Comparison of ENCODE assay signal across 1 cellular context in the genomic region with DNA sequence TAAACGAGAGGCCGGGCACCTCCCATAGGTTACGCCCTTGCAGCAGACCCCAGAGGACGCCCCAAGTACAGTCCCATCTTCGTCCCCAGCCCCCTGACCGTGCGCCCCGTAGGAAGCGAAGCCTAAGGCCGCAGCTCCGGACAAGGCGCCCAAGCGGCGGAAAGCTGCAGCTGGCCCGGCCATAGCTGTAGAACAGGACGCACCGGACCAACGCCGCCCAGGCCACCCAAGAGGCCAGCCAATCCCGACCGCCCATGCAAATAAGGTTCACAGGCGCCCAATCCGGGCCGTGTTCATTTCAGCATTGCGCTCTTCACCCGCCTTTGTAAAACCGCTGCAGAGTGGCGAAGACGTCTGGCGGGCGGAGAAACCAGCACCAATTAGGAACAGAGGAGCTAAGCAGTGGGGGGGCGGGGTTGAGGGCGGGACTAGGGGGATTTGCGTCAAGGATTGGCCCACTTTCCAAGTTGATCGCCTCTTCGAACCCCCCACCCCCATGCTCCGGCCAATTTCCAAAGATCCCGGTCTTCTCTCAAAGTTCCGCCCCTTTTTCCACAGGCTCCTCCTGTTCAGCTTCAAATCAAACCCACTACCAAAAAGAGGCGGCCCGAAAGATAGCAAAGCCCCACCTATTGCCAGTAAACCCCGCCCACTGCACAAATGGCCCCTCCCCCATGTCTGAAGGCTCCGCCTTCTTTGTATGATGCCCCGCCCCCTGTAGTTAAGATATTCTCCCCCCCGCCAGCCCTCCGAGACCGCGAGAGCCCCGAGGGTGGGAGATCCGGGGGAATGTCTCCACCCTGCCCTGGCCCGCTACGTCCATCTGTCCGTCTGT.
TF ChIP-seq lines count a peak whose summit lies in the region.

A gene (minus strand): TSS at position 196 of the 835 bp plus-strand sequence. CDS start 13 bp downstream, at position 183.

TF ChIP-seq in K562, 482 proteins besides CTCF, POLR2A, EP300 and RAD21 (continued from another document and continues in another):
- TF ChIP-seq ZC3H8 (IDR thresholded peaks at IDR 0.05), result no peak
- TF ChIP-seq, protein P1, sequence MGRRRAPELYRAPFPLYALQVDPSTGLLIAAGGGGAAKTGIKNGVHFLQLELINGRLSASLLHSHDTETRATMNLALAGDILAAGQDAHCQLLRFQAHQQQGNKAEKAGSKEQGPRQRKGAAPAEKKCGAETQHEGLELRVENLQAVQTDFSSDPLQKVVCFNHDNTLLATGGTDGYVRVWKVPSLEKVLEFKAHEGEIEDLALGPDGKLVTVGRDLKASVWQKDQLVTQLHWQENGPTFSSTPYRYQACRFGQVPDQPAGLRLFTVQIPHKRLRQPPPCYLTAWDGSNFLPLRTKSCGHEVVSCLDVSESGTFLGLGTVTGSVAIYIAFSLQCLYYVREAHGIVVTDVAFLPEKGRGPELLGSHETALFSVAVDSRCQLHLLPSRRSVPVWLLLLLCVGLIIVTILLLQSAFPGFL (CRISPR knock-in tag; IDR thresholded peaks at IDR 0.05), result no peak
- TF ChIP-seq ATF7 (IDR thresholded peaks at IDR 0.05), result peak; percentile 59
- TF ChIP-seq NFE2 (IDR thresholded peaks at IDR 0.05; ENCODE audit: low read depth), result no peak
- no peak for TF ChIP-seq ILF3 (IDR thresholded peaks at IDR 0.05; ENCODE audit: borderline replicate concordance)
- TF ChIP-seq, protein P2, sequence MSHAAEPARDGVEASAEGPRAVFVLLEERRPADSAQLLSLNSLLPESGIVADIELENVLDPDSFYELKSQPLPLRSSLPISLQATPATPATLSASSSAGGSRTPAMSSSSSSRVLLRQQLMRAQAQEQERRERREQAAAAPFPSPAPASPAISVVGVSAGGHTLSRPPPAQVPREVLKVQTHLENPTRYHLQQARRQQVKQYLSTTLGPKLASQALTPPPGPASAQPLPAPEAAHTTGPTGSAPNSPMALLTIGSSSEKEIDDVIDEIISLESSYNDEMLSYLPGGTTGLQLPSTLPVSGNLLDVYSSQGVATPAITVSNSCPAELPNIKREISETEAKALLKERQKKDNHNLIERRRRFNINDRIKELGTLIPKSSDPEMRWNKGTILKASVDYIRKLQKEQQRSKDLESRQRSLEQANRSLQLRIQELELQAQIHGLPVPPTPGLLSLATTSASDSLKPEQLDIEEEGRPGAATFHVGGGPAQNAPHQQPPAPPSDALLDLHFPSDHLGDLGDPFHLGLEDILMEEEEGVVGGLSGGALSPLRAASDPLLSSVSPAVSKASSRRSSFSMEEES (CRISPR knock-in tag; IDR thresholded peaks at IDR 0.05), result no peak
- TF ChIP-seq, protein P3, sequence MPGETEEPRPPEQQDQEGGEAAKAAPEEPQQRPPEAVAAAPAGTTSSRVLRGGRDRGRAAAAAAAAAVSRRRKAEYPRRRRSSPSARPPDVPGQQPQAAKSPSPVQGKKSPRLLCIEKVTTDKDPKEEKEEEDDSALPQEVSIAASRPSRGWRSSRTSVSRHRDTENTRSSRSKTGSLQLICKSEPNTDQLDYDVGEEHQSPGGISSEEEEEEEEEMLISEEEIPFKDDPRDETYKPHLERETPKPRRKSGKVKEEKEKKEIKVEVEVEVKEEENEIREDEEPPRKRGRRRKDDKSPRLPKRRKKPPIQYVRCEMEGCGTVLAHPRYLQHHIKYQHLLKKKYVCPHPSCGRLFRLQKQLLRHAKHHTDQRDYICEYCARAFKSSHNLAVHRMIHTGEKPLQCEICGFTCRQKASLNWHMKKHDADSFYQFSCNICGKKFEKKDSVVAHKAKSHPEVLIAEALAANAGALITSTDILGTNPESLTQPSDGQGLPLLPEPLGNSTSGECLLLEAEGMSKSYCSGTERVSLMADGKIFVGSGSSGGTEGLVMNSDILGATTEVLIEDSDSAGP (CRISPR knock-in tag; IDR thresholded peaks at IDR 0.05), result no peak
- no peak for TF ChIP-seq MAFG (tag; conservative IDR thresholded peaks at IDR 0.05)
- no peak for TF ChIP-seq ZNF311 (CRISPR knock-in tag; IDR thresholded peaks at IDR 0.05)
- TF ChIP-seq ARHGAP35 (IDR thresholded peaks at IDR 0.05; ENCODE audit: partially characterized antibody), result no peak
- no peak for TF ChIP-seq CBFB (CRISPR knock-in tag; IDR thresholded peaks at IDR 0.05)
- TF ChIP-seq HNRNPLL (IDR thresholded peaks at IDR 0.05; ENCODE audit: low read depth, low read length, poor library complexity, severe bottlenecking), result peak; percentile 66
- TF ChIP-seq, protein P4, sequence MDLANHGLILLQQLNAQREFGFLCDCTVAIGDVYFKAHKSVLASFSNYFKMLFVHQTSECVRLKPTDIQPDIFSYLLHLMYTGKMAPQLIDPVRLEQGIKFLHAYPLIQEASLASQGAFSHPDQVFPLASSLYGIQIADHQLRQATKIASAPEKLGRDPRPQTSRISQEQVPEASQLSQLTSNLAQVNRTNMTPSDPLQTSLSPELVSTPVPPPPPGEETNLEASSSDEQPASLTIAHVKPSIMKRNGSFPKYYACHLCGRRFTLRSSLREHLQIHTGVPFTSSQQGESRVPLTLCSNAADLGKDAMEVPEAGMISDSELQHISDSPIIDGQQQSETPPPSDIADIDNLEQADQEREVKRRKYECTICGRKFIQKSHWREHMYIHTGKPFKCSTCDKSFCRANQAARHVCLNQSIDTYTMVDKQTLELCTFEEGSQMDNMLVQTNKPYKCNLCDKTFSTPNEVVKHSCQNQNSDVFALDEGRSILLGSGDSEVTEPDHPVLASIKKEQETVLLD (IDR thresholded peaks at IDR 0.05), result no peak
- TF ChIP-seq, protein P5, sequence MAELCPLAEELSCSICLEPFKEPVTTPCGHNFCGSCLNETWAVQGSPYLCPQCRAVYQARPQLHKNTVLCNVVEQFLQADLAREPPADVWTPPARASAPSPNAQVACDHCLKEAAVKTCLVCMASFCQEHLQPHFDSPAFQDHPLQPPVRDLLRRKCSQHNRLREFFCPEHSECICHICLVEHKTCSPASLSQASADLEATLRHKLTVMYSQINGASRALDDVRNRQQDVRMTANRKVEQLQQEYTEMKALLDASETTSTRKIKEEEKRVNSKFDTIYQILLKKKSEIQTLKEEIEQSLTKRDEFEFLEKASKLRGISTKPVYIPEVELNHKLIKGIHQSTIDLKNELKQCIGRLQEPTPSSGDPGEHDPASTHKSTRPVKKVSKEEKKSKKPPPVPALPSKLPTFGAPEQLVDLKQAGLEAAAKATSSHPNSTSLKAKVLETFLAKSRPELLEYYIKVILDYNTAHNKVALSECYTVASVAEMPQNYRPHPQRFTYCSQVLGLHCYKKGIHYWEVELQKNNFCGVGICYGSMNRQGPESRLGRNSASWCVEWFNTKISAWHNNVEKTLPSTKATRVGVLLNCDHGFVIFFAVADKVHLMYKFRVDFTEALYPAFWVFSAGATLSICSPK (IDR thresholded peaks at IDR 0.05; ENCODE audit: borderline replicate concordance), result no peak
- TF ChIP-seq CREBBP (IDR thresholded peaks at IDR 0.05; ENCODE audit: low read depth, low read length), result no peak
- TF ChIP-seq EHMT2 (IDR thresholded peaks at IDR 0.05), result no peak
- no peak for TF ChIP-seq ESRRB (CRISPR knock-in tag; IDR thresholded peaks at IDR 0.05; ENCODE audit: borderline replicate concordance)
- TF ChIP-seq ZC3H11A (IDR thresholded peaks at IDR 0.05; ENCODE audit: low read depth, low read length), result no peak
- no peak for TF ChIP-seq NFRKB (IDR thresholded peaks at IDR 0.05; ENCODE audit: low read depth)
- TF ChIP-seq, protein P6, sequence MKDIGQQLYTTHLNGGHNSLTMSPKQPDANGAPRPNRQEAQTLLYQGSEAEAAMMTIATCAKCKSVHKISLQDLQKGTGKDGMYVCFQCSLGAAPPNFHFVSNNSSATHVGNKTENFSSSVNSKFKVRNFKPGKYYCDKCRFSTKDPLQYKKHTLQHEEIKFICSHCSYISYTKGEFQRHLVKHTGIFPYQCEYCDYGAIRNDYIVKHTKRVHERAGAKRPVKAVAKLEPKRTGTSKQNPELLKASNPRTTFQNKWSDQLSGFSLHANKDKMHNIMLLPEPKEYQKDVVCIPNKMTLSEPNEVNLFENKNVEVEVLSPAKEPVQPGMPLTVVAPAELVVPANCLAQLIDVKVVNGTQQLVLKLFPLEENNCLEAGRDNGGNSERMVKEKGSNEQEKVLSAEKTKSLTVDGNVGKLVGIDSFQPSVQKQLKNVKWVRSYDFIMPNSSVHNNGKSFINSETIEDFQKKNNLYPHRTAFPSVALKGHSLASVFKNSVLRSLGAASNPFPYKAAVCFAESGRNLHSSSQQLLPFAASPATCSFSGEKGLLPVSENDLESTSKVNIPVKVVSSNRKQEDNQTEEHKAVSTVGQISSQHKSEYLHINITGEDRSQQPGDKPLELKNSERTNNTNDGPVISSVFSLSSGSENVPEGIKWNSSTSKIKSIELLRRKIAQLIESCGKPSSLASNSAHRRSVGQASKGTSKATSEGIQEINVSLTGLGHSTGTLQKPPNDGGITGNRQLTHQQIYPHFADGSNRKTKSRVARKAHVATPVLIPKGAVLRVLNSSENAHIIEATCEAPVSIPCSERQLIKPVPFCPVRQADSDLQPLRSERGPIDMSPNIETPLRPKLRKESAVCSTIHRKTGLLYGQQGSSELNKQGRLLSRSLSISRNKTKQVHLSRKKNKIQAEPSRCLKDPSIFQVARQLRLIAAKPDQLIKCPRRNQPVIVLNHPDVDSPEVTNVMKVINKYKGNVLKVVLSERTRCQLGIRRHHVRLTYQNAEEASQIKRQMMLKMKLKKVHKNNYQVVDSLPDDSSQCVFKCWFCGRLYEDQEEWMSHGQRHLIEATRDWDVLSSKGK (CRISPR knock-in tag; IDR thresholded peaks at IDR 0.05), result no peak
- TF ChIP-seq ZC3H4 (CRISPR knock-in tag; IDR thresholded peaks at IDR 0.05; ENCODE audit: borderline replicate concordance), result no peak
- TF ChIP-seq, protein P7, sequence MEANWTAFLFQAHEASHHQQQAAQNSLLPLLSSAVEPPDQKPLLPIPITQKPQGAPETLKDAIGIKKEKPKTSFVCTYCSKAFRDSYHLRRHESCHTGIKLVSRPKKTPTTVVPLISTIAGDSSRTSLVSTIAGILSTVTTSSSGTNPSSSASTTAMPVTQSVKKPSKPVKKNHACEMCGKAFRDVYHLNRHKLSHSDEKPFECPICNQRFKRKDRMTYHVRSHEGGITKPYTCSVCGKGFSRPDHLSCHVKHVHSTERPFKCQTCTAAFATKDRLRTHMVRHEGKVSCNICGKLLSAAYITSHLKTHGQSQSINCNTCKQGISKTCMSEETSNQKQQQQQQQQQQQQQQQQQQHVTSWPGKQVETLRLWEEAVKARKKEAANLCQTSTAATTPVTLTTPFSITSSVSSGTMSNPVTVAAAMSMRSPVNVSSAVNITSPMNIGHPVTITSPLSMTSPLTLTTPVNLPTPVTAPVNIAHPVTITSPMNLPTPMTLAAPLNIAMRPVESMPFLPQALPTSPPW (CRISPR knock-in tag; IDR thresholded peaks at IDR 0.05), result no peak; the same call in 1 of the 2 replicates
- no peak for TF ChIP-seq CBX8 (IDR thresholded peaks at IDR 0.05; ENCODE audit: borderline replicate concordance, extremely low read depth, low read depth, low read length, poor library complexity, severe bottlenecking)
- no peak for TF ChIP-seq DDX20 (tag; IDR thresholded peaks at IDR 0.05; ENCODE audit: low read depth)
- TF ChIP-seq SIN3A (IDR thresholded peaks at IDR 0.05; ENCODE audit: borderline replicate concordance in 2 of 2, control insufficient read depth in 1 of 2, low read depth in 2 of 2, low read length in 2 of 2), result peak; percentile 63 to 66; a peak in 1 of 4 replicates
- TF ChIP-seq, protein P8, sequence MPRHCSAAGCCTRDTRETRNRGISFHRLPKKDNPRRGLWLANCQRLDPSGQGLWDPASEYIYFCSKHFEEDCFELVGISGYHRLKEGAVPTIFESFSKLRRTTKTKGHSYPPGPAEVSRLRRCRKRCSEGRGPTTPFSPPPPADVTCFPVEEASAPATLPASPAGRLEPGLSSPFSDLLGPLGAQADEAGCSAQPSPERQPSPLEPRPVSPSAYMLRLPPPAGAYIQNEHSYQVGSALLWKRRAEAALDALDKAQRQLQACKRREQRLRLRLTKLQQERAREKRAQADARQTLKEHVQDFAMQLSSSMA (CRISPR knock-in tag; IDR thresholded peaks at IDR 0.05), result no peak
- no peak for TF ChIP-seq ZNF347 (CRISPR knock-in tag; IDR thresholded peaks at IDR 0.05; ENCODE audit: low read depth)
- no peak for TF ChIP-seq ZFPM2 (CRISPR knock-in tag; IDR thresholded peaks at IDR 0.05)
- TF ChIP-seq, protein P9, sequence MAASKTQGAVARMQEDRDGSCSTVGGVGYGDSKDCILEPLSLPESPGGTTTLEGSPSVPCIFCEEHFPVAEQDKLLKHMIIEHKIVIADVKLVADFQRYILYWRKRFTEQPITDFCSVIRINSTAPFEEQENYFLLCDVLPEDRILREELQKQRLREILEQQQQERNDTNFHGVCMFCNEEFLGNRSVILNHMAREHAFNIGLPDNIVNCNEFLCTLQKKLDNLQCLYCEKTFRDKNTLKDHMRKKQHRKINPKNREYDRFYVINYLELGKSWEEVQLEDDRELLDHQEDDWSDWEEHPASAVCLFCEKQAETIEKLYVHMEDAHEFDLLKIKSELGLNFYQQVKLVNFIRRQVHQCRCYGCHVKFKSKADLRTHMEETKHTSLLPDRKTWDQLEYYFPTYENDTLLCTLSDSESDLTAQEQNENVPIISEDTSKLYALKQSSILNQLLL (CRISPR knock-in tag; IDR thresholded peaks at IDR 0.05; ENCODE audit: borderline replicate concordance), result no peak
- TF ChIP-seq, protein P10, sequence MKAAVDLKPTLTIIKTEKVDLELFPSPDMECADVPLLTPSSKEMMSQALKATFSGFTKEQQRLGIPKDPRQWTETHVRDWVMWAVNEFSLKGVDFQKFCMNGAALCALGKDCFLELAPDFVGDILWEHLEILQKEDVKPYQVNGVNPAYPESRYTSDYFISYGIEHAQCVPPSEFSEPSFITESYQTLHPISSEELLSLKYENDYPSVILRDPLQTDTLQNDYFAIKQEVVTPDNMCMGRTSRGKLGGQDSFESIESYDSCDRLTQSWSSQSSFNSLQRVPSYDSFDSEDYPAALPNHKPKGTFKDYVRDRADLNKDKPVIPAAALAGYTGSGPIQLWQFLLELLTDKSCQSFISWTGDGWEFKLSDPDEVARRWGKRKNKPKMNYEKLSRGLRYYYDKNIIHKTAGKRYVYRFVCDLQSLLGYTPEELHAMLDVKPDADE (conservative IDR thresholded peaks at IDR 0.05; ENCODE audit: control insufficient read depth, low read depth, low read length), result no peak; the same call in 1 of the 2 replicates
- TF ChIP-seq, protein P11, sequence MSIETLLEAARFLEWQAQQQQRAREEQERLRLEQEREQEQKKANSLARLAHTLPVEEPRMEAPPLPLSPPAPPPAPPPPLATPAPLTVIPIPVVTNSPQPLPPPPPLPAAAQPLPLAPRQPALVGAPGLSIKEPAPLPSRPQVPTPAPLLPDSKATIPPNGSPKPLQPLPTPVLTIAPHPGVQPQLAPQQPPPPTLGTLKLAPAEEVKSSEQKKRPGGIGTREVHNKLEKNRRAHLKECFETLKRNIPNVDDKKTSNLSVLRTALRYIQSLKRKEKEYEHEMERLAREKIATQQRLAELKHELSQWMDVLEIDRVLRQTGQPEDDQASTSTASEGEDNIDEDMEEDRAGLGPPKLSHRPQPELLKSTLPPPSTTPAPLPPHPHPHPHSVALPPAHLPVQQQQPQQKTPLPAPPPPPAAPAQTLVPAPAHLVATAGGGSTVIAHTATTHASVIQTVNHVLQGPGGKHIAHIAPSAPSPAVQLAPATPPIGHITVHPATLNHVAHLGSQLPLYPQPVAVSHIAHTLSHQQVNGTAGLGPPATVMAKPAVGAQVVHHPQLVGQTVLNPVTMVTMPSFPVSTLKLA (conservative IDR thresholded peaks at IDR 0.05), result peak in 1 of 2 experiments; percentile 61; a peak in 1 of 4 replicates
- peak; percentile 48 for TF ChIP-seq SAP30 (IDR thresholded peaks at IDR 0.05; ENCODE audit: borderline replicate concordance, insufficient read depth, low read depth, low read length, poor library complexity, severe bottlenecking)
- TF ChIP-seq FOS (IDR thresholded peaks at IDR 0.05; ENCODE audit: extremely low read depth, insufficient read length), result peak; percentile 81
